17 cellular contexts compared by ENCODE assay signal in genomic region chr3:64174328-64174727, GRCh38. TPM values are rescaled to one million over a fixed set of nuclear protein-coding genes. Genes with fewer than 3 reads are reported as not detected.
DNase-seq lines count a peak whose midpoint lies in the region; ATAC-seq, FAIRE-seq and TF ChIP-seq lines count a peak whose summit lies in the region.
"Had no signal": no experiment of that assay in that cellular context is flagged by ENCODE, and none has a peak within 500 bp of the region (broad histone marks: within the 10 kb centered on the region; RNA-seq: fewer than 3 reads in every experiment).

No MANE protein-coding gene starts in this region.

- DNase-seq in D721Med (ENCODE audit: insufficient read length, low spot score), result no peak
- DNase-seq in M059J (ENCODE audit: low read depth), result peak; percentile 67
- peak; percentile 80 for DNase-seq in epithelial cell of esophagus (ENCODE audit: low read depth)
- DNase-seq in mucosa of gallbladder (ENCODE audit: low spot score), result peak; percentile 35
- DNase-seq in activated naive CD4-positive, alpha-beta T cell treated with anti-CD3 and anti-CD28 coated beads, Interleukin-2, amount 10 ng/mL, durations not matched to agents 7 days and 5 days, result no peak
- DNase-seq in HFFc6, result no peak
- DNase-seq in GM19240 (ENCODE audit: insufficient read length, low spot score), result no peak
- DNase-seq: CD4-positive, alpha-beta T cell; HCEC 1CT; NCI-H1048; NCI-H146; NCI-H2227 treated with DMSO at 0.1 percent for 48 hours; NCI-H526 treated with DMSO at 0.1 percent for 48 hours; NK-92 treated with Interleukin-12 subunit alpha and Interleukin-12 subunit beta, amount 100 ng/mL, for 24 hours; SHP77 had no signal

- no peak overlapping the region for H3K27ac Mint-ChIP-seq in activated naive CD4-positive, alpha-beta T cell treated with anti-CD3 and anti-CD28 coated beads, Interleukin-2, amount 10 ng/mL, durations not matched to agents 7 days and 5 days
- no peak overlapping the region for H3K27ac Mint-ChIP-seq in HFFc6
- H3K27ac Mint-ChIP-seq: B cell; CD4-positive, alpha-beta T cell had no signal

- no peak for ATAC-seq in HG03097 (IDR thresholded peaks at IDR 0.05; ENCODE audit: low FRiP score, unreplicated experiment)

- no peaks in the 10 kb centered on the region for H3K36me3 Mint-ChIP-seq in activated naive CD4-positive, alpha-beta T cell treated with anti-CD3 and anti-CD28 coated beads, Interleukin-2, amount 10 ng/mL, durations not matched to agents 7 days and 5 days
- H3K36me3 Mint-ChIP-seq in HFFc6 (ENCODE audit: low read depth), result peaks cover 14% of the 10 kb centered on the region

- no peak overlapping the region for H3K4me3 ChIP-seq in epithelial cell of esophagus (ENCODE audit: low read length)

- no peaks in the 10 kb centered on the region for H3K9me3 Mint-ChIP-seq in activated naive CD4-positive, alpha-beta T cell treated with anti-CD3 and anti-CD28 coated beads, Interleukin-2, amount 10 ng/mL, durations not matched to agents 7 days and 5 days
- H3K9me3 Mint-ChIP-seq in HFFc6, result no peaks in the 10 kb centered on the region

- CTCF ChIA-PET in activated naive CD4-positive, alpha-beta T cell treated with anti-CD3 and anti-CD28 coated beads, Interleukin-2, amount 10 ng/mL, durations not matched to agents 7 days and 5 days (lab: Charles Lee), result no interaction called here

- H3K4me1 Mint-ChIP-seq in activated naive CD4-positive, alpha-beta T cell treated with anti-CD3 and anti-CD28 coated beads, Interleukin-2, amount 10 ng/mL, durations not matched to agents 7 days and 5 days, result no peaks in the 10 kb centered on the region
- peaks cover 52% of the 10 kb centered on the region for H3K4me1 Mint-ChIP-seq in HFFc6 (ENCODE audit: low read depth)

- peak; percentile 66 for FAIRE-seq in D721Med (lab: Jason Lieb, UNC)

- no peak overlapping the region for H3K4me3 Mint-ChIP-seq in activated naive CD4-positive, alpha-beta T cell treated with anti-CD3 and anti-CD28 coated beads, Interleukin-2, amount 10 ng/mL, durations not matched to agents 7 days and 5 days
- no peak overlapping the region for H3K4me3 Mint-ChIP-seq in HFFc6
- H3K4me3 Mint-ChIP-seq: B cell; CD4-positive, alpha-beta T cell had no signal

- TF ChIP-seq CTCF in D721Med (IDR thresholded peaks at IDR 0.05; ENCODE audit: insufficient read depth, missing control alignments) (no peak), epithelial cell of esophagus (IDR thresholded peaks at IDR 0.05; ENCODE audit: insufficient read depth, low read depth, low read length, missing control alignments) (no peak), HFFc6 (IDR thresholded peaks at IDR 0.05) (no peak)

- no peaks in the 10 kb centered on the region for H3K27me3 Mint-ChIP-seq in activated naive CD4-positive, alpha-beta T cell treated with anti-CD3 and anti-CD28 coated beads, Interleukin-2, amount 10 ng/mL, durations not matched to agents 7 days and 5 days
- no peaks in the 10 kb centered on the region; the same call in 1 of the 2 replicates for H3K27me3 Mint-ChIP-seq in HFFc6 (ENCODE audit: insufficient read depth)
- H3K27me3 Mint-ChIP-seq: B cell had no signal

RNA-seq across cellular contexts. Expression of gene PRICKLE2, which starts 50.9 kb away (rescaled TPM):
- 3.2 and 5.3 TPM in 2 replicates for total RNA-seq in M059J (2014; rRNA removed; shearing (Covaris generic))
- total RNA-seq in mucosa of gallbladder, result 28.3 TPM
- total RNA-seq in HFFc6 (2021; fragmentation: NEBNext Ultra II Directional; extraction: Animal tissue kit (Norgen Biotek cat#: 25700)), result 10 to 100 TPM; 14.0 to 21.7 (median 18.4) TPM
- total RNA-seq: CD4-positive, alpha-beta T cell had no signal

Comparison
In these comparisons a context has a peak if more than half of its experiments do, and no peak if none do; other contexts are left out.
1. DNase-seq: peak in M059J (single experiment), epithelial cell of esophagus (single experiment) and mucosa of gallbladder (single experiment); none in D721Med (single experiment), activated naive CD4-positive, alpha-beta T cell treated with anti-CD3 and anti-CD28 coated beads, Interleukin-2, amount 10 ng/mL, durations not matched to agents 7 days and 5 days (single experiment), HFFc6 (single experiment) and GM19240 (single experiment).